In the genomic region with DNA sequence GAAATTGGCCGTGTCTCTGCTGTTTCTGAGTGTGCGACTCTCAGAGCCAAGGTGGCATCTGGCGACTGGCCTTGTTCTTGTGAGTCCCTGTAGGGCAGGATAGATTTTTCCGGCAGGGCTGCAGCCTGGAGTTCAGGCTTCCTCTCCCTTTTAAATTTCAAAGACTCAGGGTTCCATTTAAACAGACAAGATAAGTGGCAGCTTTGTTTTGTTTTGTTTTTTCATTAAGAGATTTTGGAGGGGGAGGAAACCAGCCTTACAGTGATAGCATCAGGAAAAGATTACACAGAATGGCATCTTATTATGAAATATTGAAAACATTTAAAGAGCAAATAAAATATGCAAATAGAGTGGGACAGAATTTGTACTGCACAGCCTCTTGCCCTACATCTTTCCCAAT, we compare ENCODE assay signal across 2 cellular contexts.
TF ChIP-seq lines count a peak whose summit lies in the region.

No MANE protein-coding gene starts in this region.

TF ChIP-seq in SK-N-SH, 30 proteins besides CTCF, POLR2A, EP300 and RAD21 (continued from another document):
- TF ChIP-seq, protein P1, sequence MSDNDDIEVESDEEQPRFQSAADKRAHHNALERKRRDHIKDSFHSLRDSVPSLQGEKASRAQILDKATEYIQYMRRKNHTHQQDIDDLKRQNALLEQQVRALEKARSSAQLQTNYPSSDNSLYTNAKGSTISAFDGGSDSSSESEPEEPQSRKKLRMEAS (IDR thresholded peaks at IDR 0.05; ENCODE audit: low read depth): no peak
- TF ChIP-seq, protein P2, sequence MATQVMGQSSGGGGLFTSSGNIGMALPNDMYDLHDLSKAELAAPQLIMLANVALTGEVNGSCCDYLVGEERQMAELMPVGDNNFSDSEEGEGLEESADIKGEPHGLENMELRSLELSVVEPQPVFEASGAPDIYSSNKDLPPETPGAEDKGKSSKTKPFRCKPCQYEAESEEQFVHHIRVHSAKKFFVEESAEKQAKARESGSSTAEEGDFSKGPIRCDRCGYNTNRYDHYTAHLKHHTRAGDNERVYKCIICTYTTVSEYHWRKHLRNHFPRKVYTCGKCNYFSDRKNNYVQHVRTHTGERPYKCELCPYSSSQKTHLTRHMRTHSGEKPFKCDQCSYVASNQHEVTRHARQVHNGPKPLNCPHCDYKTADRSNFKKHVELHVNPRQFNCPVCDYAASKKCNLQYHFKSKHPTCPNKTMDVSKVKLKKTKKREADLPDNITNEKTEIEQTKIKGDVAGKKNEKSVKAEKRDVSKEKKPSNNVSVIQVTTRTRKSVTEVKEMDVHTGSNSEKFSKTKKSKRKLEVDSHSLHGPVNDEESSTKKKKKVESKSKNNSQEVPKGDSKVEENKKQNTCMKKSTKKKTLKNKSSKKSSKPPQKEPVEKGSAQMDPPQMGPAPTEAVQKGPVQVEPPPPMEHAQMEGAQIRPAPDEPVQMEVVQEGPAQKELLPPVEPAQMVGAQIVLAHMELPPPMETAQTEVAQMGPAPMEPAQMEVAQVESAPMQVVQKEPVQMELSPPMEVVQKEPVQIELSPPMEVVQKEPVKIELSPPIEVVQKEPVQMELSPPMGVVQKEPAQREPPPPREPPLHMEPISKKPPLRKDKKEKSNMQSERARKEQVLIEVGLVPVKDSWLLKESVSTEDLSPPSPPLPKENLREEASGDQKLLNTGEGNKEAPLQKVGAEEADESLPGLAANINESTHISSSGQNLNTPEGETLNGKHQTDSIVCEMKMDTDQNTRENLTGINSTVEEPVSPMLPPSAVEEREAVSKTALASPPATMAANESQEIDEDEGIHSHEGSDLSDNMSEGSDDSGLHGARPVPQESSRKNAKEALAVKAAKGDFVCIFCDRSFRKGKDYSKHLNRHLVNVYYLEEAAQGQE (IDR thresholded peaks at IDR 0.05; ENCODE audit: low read depth, low read length): no peak
- TF ChIP-seq NFIC (IDR thresholded peaks at IDR 0.05; ENCODE audit: borderline replicate concordance) (no peak), MXI1 (IDR thresholded peaks at IDR 0.05; ENCODE audit: low read depth, low read length) (no peak), TEAD4 (IDR thresholded peaks at IDR 0.05; ENCODE audit: borderline replicate concordance, insufficient read depth) (no peak)

TF ChIP-seq in endothelial cell of umbilical vein, 7 proteins besides CTCF, POLR2A, EP300 and RAD21 (continued from another document):
- TF ChIP-seq MYC (IDR thresholded peaks at IDR 0.05; ENCODE audit: low read depth, low read length) (no peak), EZH2 (IDR thresholded peaks at IDR 0.05; ENCODE audit: borderline replicate concordance, low read depth, low read length, severe bottlenecking) (no peak)
TF ChIP-seq in endothelial cell of umbilical vein: peak in this region for 0.
